8 cellular contexts compared by ENCODE assay signal in genomic region chr1:33641099-33641830, GRCh38.
DNase-seq lines count a peak whose midpoint lies in the region; ATAC-seq and TF ChIP-seq lines count a peak whose summit lies in the region.

No MANE protein-coding gene starts in this region.

- no peaks in the 10 kb centered on the region for H4K20me1 ChIP-seq in OCI-LY3 (ENCODE audit: insufficient read depth, low read length)

- no peak overlapping the region for H3K27ac ChIP-seq in OCI-LY3 (ENCODE audit: low read length)

- no peak for ATAC-seq in HG02610 (IDR thresholded peaks at IDR 0.05; ENCODE audit: unreplicated experiment)

- DNase-seq in AG04449 (ENCODE audit: low read depth, low spot score) = no peak
- peak; percentile 26 for DNase-seq in GM12865 (ENCODE audit: low read depth)
- DNase-seq in glomerular visceral epithelial cell (ENCODE audit: extremely low spot score) = peak; percentile 3
- no peak for DNase-seq in stimulated activated naive CD4-positive, alpha-beta T cell (lab: John Stamatoyannopoulos, UW)
- DNase-seq in NCI-H187 (lab: John Stamatoyannopoulos, UW) = no peak
- no peak for DNase-seq in 8988T

- CTCF ChIA-PET in AG04449 (lab: Yijun Ruan, JAX) = interaction anchor here (0.9 to 4.6 kb wide), 7 partner anchors 8 to 1103 kb away, joined by 3 to 30 read pairs (median 19); partner anchors contain the start of gene CSMD2

- H3K9me3 ChIP-seq in OCI-LY3 (ENCODE audit: insufficient read depth, low read length) = no peaks in the 10 kb centered on the region

- H3K4me3 ChIP-seq in AG04449 (ENCODE audit: low read depth, low read length) (no peak overlapping the region), GM12865 (ENCODE audit: low read depth, low read length) (no peak overlapping the region), OCI-LY3 (ENCODE audit: low read length) (no peak overlapping the region)

- POLR2A ChIA-PET in AG04449 (lab: Yijun Ruan, JAX) = no interaction called here

- no peak overlapping the region for H3K9ac ChIP-seq in OCI-LY3 (ENCODE audit: low read length)

- no peak overlapping the region for H2AFZ ChIP-seq in OCI-LY3 (ENCODE audit: low read depth, low read length)

- H3K4me1 ChIP-seq in OCI-LY3 (ENCODE audit: low read length) = no peaks in the 10 kb centered on the region

- no peak overlapping the region for H3K4me2 ChIP-seq in OCI-LY3 (ENCODE audit: low read length)

- TF ChIP-seq CTCF in AG04449 (IDR thresholded peaks at IDR 0.05; ENCODE audit: insufficient read depth, low read length, missing control alignments) (peak; percentile 48), GM12865 (IDR thresholded peaks at IDR 0.05; ENCODE audit: insufficient read depth, low read depth, low read length, missing control alignments) (peak; percentile 33), OCI-LY3 (IDR thresholded peaks at IDR 0.05; ENCODE audit: low read depth, low read length) (peak; percentile 45)

- H3K79me2 ChIP-seq in OCI-LY3 (ENCODE audit: low read length) = no peaks in the 10 kb centered on the region

- H3K27me3 ChIP-seq in OCI-LY3 (ENCODE audit: low read depth, low read length) = no peaks in the 10 kb centered on the region

- no peaks in the 10 kb centered on the region for H3K36me3 ChIP-seq in OCI-LY3 (replicated peaks; ENCODE audit: low read depth, low read length)

Comparison
In these comparisons a context has a peak if more than half of its experiments do, and no peak if none do; other contexts are left out.
1. DNase-seq: peak in GM12865 (single experiment) and glomerular visceral epithelial cell (single experiment); none in AG04449 (single experiment), stimulated activated naive CD4-positive, alpha-beta T cell (0 of 6), NCI-H187 (0 of 2) and 8988T (single experiment).
2. Peak in every context shown above with its lines, with median percentiles within 50 percentile points of each other: CTCF ChIP-seq.